Comparison of ENCODE assay signal across 8 cellular contexts in the genomic region with DNA sequence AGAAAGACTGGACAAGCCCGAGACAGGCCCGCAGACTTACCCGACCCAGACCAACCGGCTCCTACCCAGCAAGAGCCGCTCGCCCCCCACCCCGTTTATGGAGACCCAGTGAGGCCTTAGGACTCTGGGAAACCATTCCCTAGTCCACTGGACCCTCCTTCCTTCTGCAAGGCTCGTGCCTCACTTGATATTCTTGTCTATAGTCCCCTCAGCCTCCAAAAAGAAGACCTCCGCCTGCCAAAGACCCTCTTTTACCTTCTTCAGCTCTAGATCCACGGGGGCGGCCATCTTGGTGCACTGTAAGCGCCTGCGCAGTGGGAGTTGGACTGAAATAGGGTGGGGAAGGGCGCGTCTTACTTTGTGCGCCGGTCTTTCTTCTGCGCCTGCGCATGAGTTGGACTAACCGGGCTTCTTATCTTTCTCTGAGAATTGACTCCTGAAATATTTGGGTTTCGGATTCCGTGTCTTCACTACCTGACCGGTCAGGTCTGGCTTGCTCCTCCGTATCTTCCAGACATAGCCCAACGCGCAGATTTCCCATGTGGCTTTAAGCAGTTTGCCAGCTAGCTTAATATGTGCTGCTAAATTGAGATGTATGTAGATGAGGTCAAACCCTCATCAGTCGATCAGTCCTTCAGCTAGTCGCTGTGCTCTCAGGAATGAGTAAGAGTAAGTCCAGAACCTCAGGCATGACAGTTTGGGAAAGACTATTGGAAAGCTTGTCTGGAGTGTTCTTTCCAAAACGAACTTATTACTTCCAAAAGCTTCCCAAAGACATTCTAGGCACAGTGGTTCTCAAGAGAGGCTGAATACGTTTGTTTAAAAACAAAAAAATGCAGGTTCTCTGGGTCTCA. TPM values are rescaled to one million over a fixed set of nuclear protein-coding genes. Genes with fewer than 3 reads are reported as not detected.
DNase-seq lines count a peak whose midpoint lies in the region; ATAC-seq and TF ChIP-seq lines count a peak whose summit lies in the region.

A gene with protein sequence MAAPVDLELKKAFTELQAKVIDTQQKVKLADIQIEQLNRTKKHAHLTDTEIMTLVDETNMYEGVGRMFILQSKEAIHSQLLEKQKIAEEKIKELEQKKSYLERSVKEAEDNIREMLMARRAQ (minus strand): TSS at position 316 of the 854 bp plus-strand sequence. CDS start 28 bp downstream, at position 288.

- ATAC-seq in SK-N-SH treated with all-trans-retinoic acid at 6 μM for 48 hours: peak; percentile 92

- H3K27ac ChIP-seq in temporal lobe (ENCODE audit: low read depth, low read length): peak within 1 kb of the TSS; percentile 73

- no peak for TF ChIP-seq CTCF in HFFc6 (IDR thresholded peaks at IDR 0.05)

- H3K4me3 Mint-ChIP-seq in HFFc6: peak within 1 kb of the TSS; percentile 99
- H3K4me3 Mint-ChIP-seq in activated naive CD4-positive, alpha-beta T cell treated with anti-CD3 and anti-CD28 coated beads, Interleukin-2, amount 50 U/mL, for 24 hours: peak within 1 kb of the TSS; percentile 100

- no peaks in the 10 kb centered on the region for H3K27me3 Mint-ChIP-seq in HFFc6 (ENCODE audit: insufficient read depth)
- H3K27me3 Mint-ChIP-seq in activated naive CD4-positive, alpha-beta T cell treated with anti-CD3 and anti-CD28 coated beads, Interleukin-2, amount 50 U/mL, for 24 hours: peaks cover 1% of the 10 kb centered on the region

- H3K27ac Mint-ChIP-seq in HFFc6: peak within 1 kb of the TSS; percentile 98
- H3K27ac Mint-ChIP-seq in activated naive CD4-positive, alpha-beta T cell treated with anti-CD3 and anti-CD28 coated beads, Interleukin-2, amount 50 U/mL, for 24 hours: peak within 1 kb of the TSS; percentile 99

- DNase-seq in GM04503 (ENCODE audit: low read depth): peak; percentile 75
- peak; percentile 93 for DNase-seq in HFFc6
- peak; percentile 90 for DNase-seq in NCI-H1092 (lab: John Stamatoyannopoulos, UW)
- no peak for DNase-seq in glomerular endothelial cell (ENCODE audit: extremely low read depth, low read depth, low spot score)
- peak; percentile 86 for DNase-seq in occipital lobe (lab: John Stamatoyannopoulos, UW)

- no peaks in the 10 kb centered on the region for H3K9me3 Mint-ChIP-seq in HFFc6
- no peaks in the 10 kb centered on the region for H3K9me3 Mint-ChIP-seq in activated naive CD4-positive, alpha-beta T cell treated with anti-CD3 and anti-CD28 coated beads, Interleukin-2, amount 50 U/mL, for 24 hours

- H3K36me3 Mint-ChIP-seq in HFFc6 (ENCODE audit: low read depth): peaks cover 11% of the 10 kb centered on the region; the same call in 1 of the 2 replicates
- peaks cover 8% of the 10 kb centered on the region for H3K36me3 Mint-ChIP-seq in activated naive CD4-positive, alpha-beta T cell treated with anti-CD3 and anti-CD28 coated beads, Interleukin-2, amount 50 U/mL, for 24 hours

- H3K4me1 Mint-ChIP-seq in HFFc6 (ENCODE audit: low read depth): peaks cover 48% of the 10 kb centered on the region
- H3K4me1 Mint-ChIP-seq in activated naive CD4-positive, alpha-beta T cell treated with anti-CD3 and anti-CD28 coated beads, Interleukin-2, amount 50 U/mL, for 24 hours: peaks cover 40% of the 10 kb centered on the region

TF ChIP-seq in SK-N-SH treated with all-trans-retinoic acid at 6 μM for 48 hours, 23 proteins besides CTCF, POLR2A, EP300 and RAD21:
- TF ChIP-seq ZFP3 (CRISPR knock-in tag; IDR thresholded peaks at IDR 0.05): peak; percentile 91
- TF ChIP-seq RARB (CRISPR knock-in tag; IDR thresholded peaks at IDR 0.05): no peak

RNA-seq across cellular contexts. Expression of the gene that starts here (rescaled TPM):
- total RNA-seq in HFFc6 (2021; fragmentation: NEBNext Ultra II Directional; extraction: Animal tissue kit (Norgen Biotek cat#: 25700)): 10 to 100 TPM; 75.0 to 95.8 (median 89.0) TPM
- total RNA-seq in glomerular endothelial cell (117 and 166 TPM in 2 replicates), occipital lobe (36.8 TPM), temporal lobe (45.5 TPM)
